Comparison of ENCODE assay signal across 9 cellular contexts in the genomic region with DNA sequence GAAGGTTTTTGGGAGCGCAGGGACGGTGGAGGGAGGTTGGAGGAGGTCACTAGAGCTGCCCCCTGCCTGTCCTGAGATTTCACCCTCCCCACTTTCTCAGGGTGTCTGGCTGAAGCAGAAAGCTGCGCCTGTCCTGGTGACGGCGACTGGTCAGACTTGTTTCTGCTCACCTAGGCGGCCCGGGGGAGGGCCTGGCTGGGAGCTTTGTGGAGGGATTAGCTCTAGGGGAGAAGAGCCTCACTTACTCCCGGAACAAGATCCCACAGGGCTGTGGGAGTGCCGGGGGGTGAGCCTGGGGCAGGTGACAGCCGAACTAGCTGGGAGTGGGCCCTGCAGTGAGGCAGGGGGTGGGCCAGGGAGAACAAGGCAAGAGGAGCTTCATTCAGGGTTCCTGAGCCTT. TPM values are rescaled to one million over a fixed set of nuclear protein-coding genes. Genes with fewer than 3 reads are reported as not detected.
DNase-seq lines count a peak whose midpoint lies in the region; ATAC-seq and TF ChIP-seq lines count a peak whose summit lies in the region.
"Had no signal": no experiment of that assay in that cellular context is flagged by ENCODE, and none has a peak within 500 bp of the region (broad histone marks: within the 10 kb centered on the region; RNA-seq: fewer than 3 reads in every experiment).

No MANE protein-coding gene starts in this region.

- H3K4me1 ChIP-seq in thyroid gland, result peaks cover 47 to 53% of the 10 kb centered on the region in 2 donors

- H3K27me3 ChIP-seq in thyroid gland, result no peaks in the 10 kb centered on the region
- H3K27me3 ChIP-seq: ovary had no signal

- POLR2A ChIA-PET in activated CD8-positive, alpha-beta T cell treated with anti-CD3 and anti-CD28 coated beads for 36 hours (lab: Charles Lee), result interaction anchor here (1.1 to 4.2 kb wide), 5 partner anchors 10 to 20 kb away, joined by 3 to 19 read pairs (median 11); a partner anchor contains a TSS

- no peak for TF ChIP-seq POLR2A in thyroid gland (IDR thresholded peaks at IDR 0.05)

- intact Hi-C loops in activated CD8-positive, alpha-beta T cell treated with anti-CD3 and anti-CD28 coated beads for 36 hours (cut with micrococcal nuclease), result no loop called here
- intact Hi-C loops in thyroid gland (cut with DNase I), result no loop called here

- H3K27me3 Mint-ChIP-seq in activated naive CD4-positive, alpha-beta T cell treated with anti-CD3 and anti-CD28 coated beads, Interleukin-2, amount 10 ng/mL, durations not matched to agents 7 days and 5 days, result no peaks in the 10 kb centered on the region
- no peaks in the 10 kb centered on the region for H3K27me3 Mint-ChIP-seq in activated CD8-positive, alpha-beta T cell treated with anti-CD3 and anti-CD28 coated beads for 36 hours

- ATAC-seq in activated CD8-positive, alpha-beta T cell treated with anti-CD3 and anti-CD28 coated beads for 36 hours, result no peak

- CTCF ChIA-PET in activated naive CD4-positive, alpha-beta T cell treated with anti-CD3 and anti-CD28 coated beads, Interleukin-2, amount 10 ng/mL, durations not matched to agents 7 days and 5 days (lab: Charles Lee), result interaction anchor here (0.9 to 5.6 kb wide), 13 partner anchors 10 to 195 kb away, joined by 3 to 55 read pairs (median 14); a partner anchor contains a TSS
- CTCF ChIA-PET in activated CD8-positive, alpha-beta T cell treated with anti-CD3 and anti-CD28 coated beads for 36 hours (lab: Charles Lee), result interaction anchor here (0.9 to 8.6 kb wide), 14 partner anchors 7 to 202 kb away, joined by 3 to 98 read pairs (median 6); a partner anchor contains a TSS

- H3K36me3 ChIP-seq in thyroid gland, result no peaks in the 10 kb centered on the region
- H3K36me3 ChIP-seq: ovary had no signal

- no peak for TF ChIP-seq CTCF in activated CD8-positive, alpha-beta T cell treated with anti-CD3 and anti-CD28 coated beads for 36 hours (IDR thresholded peaks at IDR 0.05)
- no peak for TF ChIP-seq CTCF in thyroid gland (IDR thresholded peaks at IDR 0.05)

- H3K4me3 ChIP-seq in thyroid gland (replicated peaks in 1 of 3), result no peak overlapping the region
- H3K4me3 ChIP-seq: ovary had no signal

- peak overlapping the region; percentile 68 for H3K4me3 Mint-ChIP-seq in activated naive CD4-positive, alpha-beta T cell treated with anti-CD3 and anti-CD28 coated beads, Interleukin-2, amount 10 ng/mL, durations not matched to agents 7 days and 5 days
- no peak overlapping the region for H3K4me3 Mint-ChIP-seq in activated CD8-positive, alpha-beta T cell treated with anti-CD3 and anti-CD28 coated beads for 36 hours

- DNase-seq in activated naive CD4-positive, alpha-beta T cell treated with anti-CD3 and anti-CD28 coated beads, Interleukin-2, amount 10 ng/mL, durations not matched to agents 7 days and 5 days, result no peak
- DNase-seq in activated naive CD4-positive, alpha-beta T cell (lab: John Stamatoyannopoulos, UW), result no peak
- no peak for DNase-seq in activated CD8-positive, alpha-beta T cell treated with anti-CD3 and anti-CD28 coated beads for 36 hours
- DNase-seq in islet precursor cell (peak; percentile 97), thyroid gland (peak; percentile 88 to 92), NOMO-1 treated with DMSO at 0.1 percent for 48 hours (lab: John Stamatoyannopoulos, UW; ENCODE audit: unreplicated experiment) (no peak), NCI-H1694 treated with DMSO at 0.1 percent for 48 hours (lab: John Stamatoyannopoulos, UW) (no peak)
- no peak for DNase-seq in stimulated activated CD4-positive, alpha-beta T cell treated with anti-CD3 and anti-CD28 coated beads, Interleukin-15, amount 100 ng/mL, for 24 hours

- peak overlapping the region; percentile 66 to 74 (median 72) for H3K27ac ChIP-seq in thyroid gland
- H3K27ac ChIP-seq: ovary had no signal

- H3K9me3 ChIP-seq in thyroid gland, result no peaks in the 10 kb centered on the region
- H3K9me3 ChIP-seq: ovary had no signal

- no peaks in the 10 kb centered on the region for H3K9me3 Mint-ChIP-seq in activated naive CD4-positive, alpha-beta T cell treated with anti-CD3 and anti-CD28 coated beads, Interleukin-2, amount 10 ng/mL, durations not matched to agents 7 days and 5 days
- H3K9me3 Mint-ChIP-seq in activated CD8-positive, alpha-beta T cell treated with anti-CD3 and anti-CD28 coated beads for 36 hours, result no peaks in the 10 kb centered on the region

- WGBS in thyroid gland, 2 donors, result 32 to 53% methylated on average over 5 to 9 of the region's 10 CpGs

- peaks cover 27% of the 10 kb centered on the region for H3K36me3 Mint-ChIP-seq in activated naive CD4-positive, alpha-beta T cell treated with anti-CD3 and anti-CD28 coated beads, Interleukin-2, amount 10 ng/mL, durations not matched to agents 7 days and 5 days
- peaks cover 14% of the 10 kb centered on the region for H3K36me3 Mint-ChIP-seq in activated CD8-positive, alpha-beta T cell treated with anti-CD3 and anti-CD28 coated beads for 36 hours (ENCODE audit: low read depth)

- peaks cover 69% of the 10 kb centered on the region for H3K4me1 Mint-ChIP-seq in activated naive CD4-positive, alpha-beta T cell treated with anti-CD3 and anti-CD28 coated beads, Interleukin-2, amount 10 ng/mL, durations not matched to agents 7 days and 5 days
- peaks cover 63% of the 10 kb centered on the region for H3K4me1 Mint-ChIP-seq in activated CD8-positive, alpha-beta T cell treated with anti-CD3 and anti-CD28 coated beads for 36 hours (ENCODE audit: low read depth)

- peak overlapping the region; percentile 91 for H3K27ac Mint-ChIP-seq in activated naive CD4-positive, alpha-beta T cell treated with anti-CD3 and anti-CD28 coated beads, Interleukin-2, amount 10 ng/mL, durations not matched to agents 7 days and 5 days
- peak overlapping the region; percentile 81 for H3K27ac Mint-ChIP-seq in activated CD8-positive, alpha-beta T cell treated with anti-CD3 and anti-CD28 coated beads for 36 hours

RNA-seq across cellular contexts. Expression of a gene that starts 11.5 kb away (rescaled TPM):
- total RNA-seq in activated CD8-positive, alpha-beta T cell treated with anti-CD3 and anti-CD28 coated beads for 36 hours, result 100 to 1,000 TPM; 143 to 150 TPM
- total RNA-seq in thyroid gland, result 10 to 100 TPM; 21.9 to 63.4 (median 43.8) TPM

RNA-seq across cellular contexts. Expression of a gene that starts 16.2 kb away (rescaled TPM):
- 10 to 100 TPM; 35.5 to 42.4 TPM for total RNA-seq in activated CD8-positive, alpha-beta T cell treated with anti-CD3 and anti-CD28 coated beads for 36 hours
- total RNA-seq in thyroid gland, result 10 to 100 TPM; 33.1 to 46.5 (median 41.4) TPM

RNA-seq across cellular contexts. Expression of a gene that starts 22.9 kb away (rescaled TPM):
- total RNA-seq in activated CD8-positive, alpha-beta T cell treated with anti-CD3 and anti-CD28 coated beads for 36 hours, result 1 to 10 TPM; 6.6 to 6.7 TPM
- total RNA-seq in thyroid gland, result 1 to 10 TPM in 1 of 4 donors, under 1 TPM in 3; 0.33 to 1.8 (median 0.39) TPM

RNA-seq across cellular contexts. Expression of a gene that starts 47.2 kb away (rescaled TPM):
- total RNA-seq in activated CD8-positive, alpha-beta T cell treated with anti-CD3 and anti-CD28 coated beads for 36 hours, result not detected
- total RNA-seq in thyroid gland, result not detected

Comparison
In these comparisons a context has a peak if more than half of its experiments do, and no peak if none do; other contexts are left out.
1. DNase-seq: peak in islet precursor cell (single experiment) and thyroid gland (2 of 2); none in activated naive CD4-positive, alpha-beta T cell treated with anti-CD3 and anti-CD28 coated beads, Interleukin-2, amount 10 ng/mL, durations not matched to agents 7 days and 5 days (single experiment), activated naive CD4-positive, alpha-beta T cell (0 of 4), activated CD8-positive, alpha-beta T cell treated with anti-CD3 and anti-CD28 coated beads for 36 hours (single experiment), stimulated activated CD4-positive, alpha-beta T cell treated with anti-CD3 and anti-CD28 coated beads, Interleukin-15, amount 100 ng/mL, for 24 hours (single experiment), NOMO-1 treated with DMSO at 0.1 percent for 48 hours (single experiment) and NCI-H1694 treated with DMSO at 0.1 percent for 48 hours (single experiment).